In the genomic region with DNA sequence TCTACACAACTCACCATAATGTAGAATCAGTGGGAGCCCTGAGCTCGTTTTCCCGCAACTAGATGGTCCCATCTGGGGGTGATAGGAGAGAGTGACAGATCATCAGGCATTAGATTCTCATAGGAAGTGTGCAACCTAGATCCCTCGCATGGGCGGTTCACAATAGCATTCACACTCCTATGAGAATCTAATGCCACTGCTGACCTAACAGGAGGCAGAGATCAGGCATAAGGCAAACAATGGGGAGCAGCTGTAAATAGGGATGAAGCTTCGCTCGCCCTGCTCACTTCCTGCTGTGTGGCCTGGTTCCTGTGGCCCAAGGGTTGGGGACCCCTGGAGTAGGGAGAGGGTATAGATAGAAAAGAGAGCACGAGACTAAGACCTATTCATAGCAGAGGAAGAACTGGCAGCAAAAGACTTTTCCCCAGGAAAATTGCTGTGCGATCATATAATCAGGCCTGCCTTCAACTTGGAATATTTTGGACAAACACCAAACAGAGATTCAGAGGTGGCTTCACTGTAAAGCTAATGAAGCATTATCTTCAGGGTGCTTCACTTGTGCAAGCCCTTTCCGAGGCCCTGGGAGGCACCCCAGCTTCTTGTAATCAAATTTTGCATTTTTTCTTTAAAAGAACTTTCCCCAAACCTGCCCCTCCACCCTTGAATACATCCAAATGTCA, we compare ENCODE assay signal across 17 cellular contexts. TPM values are rescaled to one million over a fixed set of nuclear protein-coding genes. Genes with fewer than 3 reads are reported as not detected.
DNase-seq lines count a peak whose midpoint lies in the region; ATAC-seq, FAIRE-seq and TF ChIP-seq lines count a peak whose summit lies in the region.
"Had no signal": no experiment of that assay in that cellular context is flagged by ENCODE, and none has a peak within 500 bp of the region (broad histone marks: within the 10 kb centered on the region; RNA-seq: fewer than 3 reads in every experiment).

No MANE protein-coding gene starts in this region.

- H3K4me3 ChIP-seq in HEK293 (ENCODE audit: low read depth, low read length) (no peak overlapping the region), adrenal gland (no peak overlapping the region), HepG2 (replicated peaks in 1 of 3; ENCODE audit: insufficient read depth in 1 of 3, low read depth in 2 of 3, low read length in 3 of 3) (peak overlapping the region; percentile 49 to 56 (median 51)), small intestine (ENCODE audit: low read depth in 1 of 2, low read length in 2 of 2) (no peak overlapping the region)
- H3K4me3 ChIP-seq: smooth muscle cell had no signal

- no TSS peak for BruUV-seq in HepG2 (replicated peaks; lab: Mats Ljungman, UMichigan)

- no peaks in the 10 kb centered on the region for H3K27me3 Mint-ChIP-seq in activated naive CD4-positive, alpha-beta T cell treated with anti-CD3 and anti-CD28 coated beads for 36 hours (ENCODE audit: low read depth)
- H3K27me3 Mint-ChIP-seq: activated CD4-positive, alpha-beta memory T cell treated with anti-CD3 and anti-CD28 coated beads for 36 hours; activated naive CD8-positive, alpha-beta T cell had no signal

- TF ChIP-seq RAD21 in HepG2 (CRISPR knock-in tag; IDR thresholded peaks at IDR 0.05) = peak; percentile 30; the same call in 1 of the 2 replicates

- H3K9ac ChIP-seq in HepG2 (ENCODE audit: insufficient read depth, low read depth, low read length) = peak overlapping the region; percentile 62

- no peak for FAIRE-seq in HepG2 (lab: Jason Lieb, UNC)
- FAIRE-seq in small intestine (lab: Jason Lieb, UNC) = no peak
- FAIRE-seq: H54 had no signal

- no peak for TF ChIP-seq CTCF in HEK293 (tag by site-specific recombination; IDR thresholded peaks at IDR 0.05)
- no peak for TF ChIP-seq CTCF in adrenal gland (IDR thresholded peaks at IDR 0.05)
- TF ChIP-seq CTCF in HepG2 (CRISPR knock-in tag; IDR thresholded peaks at IDR 0.05) = peak; percentile 44

- H3K27ac Mint-ChIP-seq in activated naive CD4-positive, alpha-beta T cell treated with anti-CD3 and anti-CD28 coated beads for 36 hours = no peak overlapping the region
- H3K27ac Mint-ChIP-seq: activated CD4-positive, alpha-beta memory T cell treated with anti-CD3 and anti-CD28 coated beads for 36 hours; activated naive CD8-positive, alpha-beta T cell had no signal

- H2AFZ ChIP-seq in HepG2 (ENCODE audit: low read length) = peak overlapping the region; percentile 65

- no peaks in the 10 kb centered on the region for H3K4me1 Mint-ChIP-seq in activated naive CD4-positive, alpha-beta T cell treated with anti-CD3 and anti-CD28 coated beads for 36 hours (ENCODE audit: low read depth)
- H3K4me1 Mint-ChIP-seq: CD4-positive, CD25-positive, alpha-beta regulatory T cell had no signal

- POLR2A ChIA-PET in HEK293 (lab: Yijun Ruan, JAX) (interaction anchor here (1.4 kb wide), 1 partner anchor 345 kb away, joined by 3 read pairs; a partner anchor contains a TSS), HepG2 (lab: Yijun Ruan, JAX) (interaction anchor here (1.0 to 2.9 kb wide), 6 partner anchors 10 to 135 kb away, joined by 3 to 28 read pairs (median 7); a partner anchor contains a TSS)

- TF ChIP-seq POLR2A in adrenal gland (IDR thresholded peaks at IDR 0.05) (no peak), HepG2 (IDR thresholded peaks at IDR 0.05; ENCODE audit: insufficient read depth in 1 of 2, low read depth in 2 of 2, low read length in 2 of 2) (peak in 1 of 2 experiments; percentile 41; a peak in 1 of 4 replicates)

- 0 out of 2 replicates have a peak overlapping the region, but pooled peaks have one; percentile 1 for H3K27ac ChIP-seq in HEK293 (ENCODE audit: extremely low read depth, low read depth, low read length)
- peak overlapping the region; percentile 37 to 83 (median 81) for H3K27ac ChIP-seq in adrenal gland
- peak overlapping the region; percentile 86 for H3K27ac ChIP-seq in HepG2 (ENCODE audit: extremely low read length, insufficient read depth, low read length)
- H3K27ac ChIP-seq in small intestine (ENCODE audit: low read depth in 1 of 2, low read length in 1 of 2) = peak overlapping the region; percentile 49 to 85
- H3K27ac ChIP-seq: VCaP had no signal

- H3K36me3 ChIP-seq in HEK293 (ENCODE audit: control insufficient read depth in 2 of 2, insufficient read depth in 1 of 2, low read length in 2 of 2) = no peaks in the 10 kb centered on the region
- H3K36me3 ChIP-seq in adrenal gland (replicated peaks in 1 of 2) = no peaks in the 10 kb centered on the region
- no peaks in the 10 kb centered on the region for H3K36me3 ChIP-seq in HepG2 (replicated peaks in 1 of 2; ENCODE audit: control insufficient read depth in 1 of 2, insufficient read depth in 2 of 2, low read length in 2 of 2)
- H3K36me3 ChIP-seq in small intestine (ENCODE audit: control insufficient read depth in 2 of 2, insufficient read depth in 2 of 2, low read length in 2 of 2) = no peaks in the 10 kb centered on the region

- intact Hi-C loops in adrenal gland (cut with DNase I) (no loop called here), HepG2 (cut with micrococcal nuclease; ENCODE audit: unreplicated experiment) (loop anchor here (1.0 to 2.0 kb wide), 2 partner anchors 27 to 30 kb away; no protein-coding TSS in a partner anchor)
- intact Hi-C loops in activated naive CD4-positive, alpha-beta T cell treated with anti-CD3 and anti-CD28 coated beads for 36 hours (cut with micrococcal nuclease) = no loop called here

- in situ Hi-C loops in HepG2 (cut with HindIII; ENCODE audit: extremely low pct_ligation_motif_present, low pct_unique_long_range_greater_than_20kb) = no loop called here

- 66 to 78% (median 77%) methylated on average over 9 of the region's 9 CpGs for WGBS in adrenal gland, 4 donors
- WGBS in HepG2 (ENCODE audit: low lambda C conversion rate) = 21% methylated on average over 9 of the region's 9 CpGs
- WGBS in small intestine, 3 donors = 83 to 90% (median 85%) methylated on average over 9 of the region's 9 CpGs

- H3K9me3 ChIP-seq in HEK293 (ENCODE audit: control insufficient read depth, insufficient read depth, low read depth, low read length) (no peaks in the 10 kb centered on the region), adrenal gland (replicated peaks in 1 of 3) (no peaks in the 10 kb centered on the region), HepG2 (ENCODE audit: low read length) (peaks cover 11% of the 10 kb centered on the region), small intestine (ENCODE audit: control insufficient read depth, low read depth) (no peaks in the 10 kb centered on the region)

- H3K9me3 Mint-ChIP-seq in activated naive CD4-positive, alpha-beta T cell treated with anti-CD3 and anti-CD28 coated beads for 36 hours = no peaks in the 10 kb centered on the region
- H3K9me3 Mint-ChIP-seq: activated CD4-positive, alpha-beta memory T cell treated with anti-CD3 and anti-CD28 coated beads for 36 hours; CD4-positive, CD25-positive, alpha-beta regulatory T cell had no signal

- H3K27me3 ChIP-seq in adrenal gland (no peaks in the 10 kb centered on the region), HepG2 (ENCODE audit: control insufficient read depth in 1 of 2, insufficient read depth in 2 of 2, low read length in 2 of 2) (no peaks in the 10 kb centered on the region), small intestine (ENCODE audit: control insufficient read depth in 2 of 2, insufficient read depth in 2 of 2, low read length in 2 of 2) (no peaks in the 10 kb centered on the region)

- H3K36me3 Mint-ChIP-seq in activated naive CD4-positive, alpha-beta T cell treated with anti-CD3 and anti-CD28 coated beads for 36 hours (ENCODE audit: low read depth) = no peaks in the 10 kb centered on the region
- H3K36me3 Mint-ChIP-seq: activated CD4-positive, alpha-beta memory T cell treated with anti-CD3 and anti-CD28 coated beads for 36 hours; activated naive CD8-positive, alpha-beta T cell; CD4-positive, CD25-positive, alpha-beta regulatory T cell had no signal

- DNase-seq in adrenal gland = no peak
- peak; percentile 68 for DNase-seq in HepG2 (ENCODE audit: low spot score)
- no peak for DNase-seq in small intestine
- DNase-seq in activated naive CD4-positive, alpha-beta T cell treated with anti-CD3 and anti-CD28 coated beads for 36 hours = no peak
- DNase-seq in GDM1 (lab: John Stamatoyannopoulos, UW) = no peak
- DNase-seq in GM19238 (ENCODE audit: insufficient read length, low spot score) = no peak
- DNase-seq: activated CD4-positive, alpha-beta memory T cell treated with anti-CD3 and anti-CD28 coated beads for 36 hours; activated T-cell treated with anti-CD3 and anti-CD28 coated beads, Interleukin-2, amount 50 U/mL, for 4 hours; CD4-positive, CD25-positive, alpha-beta regulatory T cell; NCI-H226; occipital lobe had no signal

- H3K4me3 Mint-ChIP-seq in activated naive CD4-positive, alpha-beta T cell treated with anti-CD3 and anti-CD28 coated beads for 36 hours = no peak overlapping the region
- H3K4me3 Mint-ChIP-seq: activated CD4-positive, alpha-beta memory T cell treated with anti-CD3 and anti-CD28 coated beads for 36 hours; activated naive CD8-positive, alpha-beta T cell; activated T-cell treated with anti-CD3 and anti-CD28 coated beads, Interleukin-2, amount 50 U/mL, for 4 hours; CD4-positive, CD25-positive, alpha-beta regulatory T cell had no signal

- H3K79me2 ChIP-seq in HepG2 (ENCODE audit: insufficient read depth, low read length) = no peaks in the 10 kb centered on the region

- peak overlapping the region; percentile 92 for H3K4me2 ChIP-seq in HepG2 (ENCODE audit: low read depth, low read length)
- H3K4me2 ChIP-seq: smooth muscle cell had no signal

- ATAC-seq in HepG2 (peak; percentile 77), HG02798 (IDR thresholded peaks at IDR 0.05; ENCODE audit: poor library complexity, unreplicated experiment) (no peak)
- ATAC-seq: activated T-cell treated with anti-CD3 and anti-CD28 coated beads, Interleukin-2, amount 50 U/mL, for 4 hours had no signal

- H3K4me1 ChIP-seq in HEK293 (ENCODE audit: control insufficient read depth, insufficient read depth, low read length) = peaks cover 10% of the 10 kb centered on the region
- peaks cover 22 to 41% of the 10 kb centered on the region in 2 donors for H3K4me1 ChIP-seq in adrenal gland (replicated peaks in 1 of 2)
- H3K4me1 ChIP-seq in HepG2 (ENCODE audit: insufficient read depth, low read length) = peaks cover 55% of the 10 kb centered on the region
- H3K4me1 ChIP-seq in small intestine (ENCODE audit: control insufficient read depth in 2 of 2, insufficient read depth in 1 of 2, low read depth in 1 of 2, low read length in 1 of 2) = peaks cover 7 to 8% of the 10 kb centered on the region in 2 donors

- H4K20me1 ChIP-seq in HepG2 (ENCODE audit: insufficient read depth, low read length) = no peaks in the 10 kb centered on the region

- CTCF ChIA-PET in HEK293 (lab: Yijun Ruan, JAX) (interaction anchor here (0.6 kb wide), 1 partner anchor 117 kb away, joined by 3 read pairs; no protein-coding TSS in a partner anchor), HepG2 (lab: Yijun Ruan, JAX; ENCODE audit: low intra/inter-chr PET ratio, low total read pairs) (no interaction called here)
- CTCF ChIA-PET in activated naive CD4-positive, alpha-beta T cell treated with anti-CD3 and anti-CD28 coated beads for 36 hours (lab: Charles Lee) = interaction anchor here (1.3 kb wide), 1 partner anchor 102 kb away, joined by 3 read pairs; no protein-coding TSS in a partner anchor

- TF ChIP-seq EP300 in HepG2 (IDR thresholded peaks at IDR 0.05; ENCODE audit: low read depth in 2 of 2, low read length in 2 of 2) (0 out of 4 replicates have a peak, but pooled peaks of 1 of the 2 experiments have one; percentile 5), HepG2 (CRISPR knock-in tag; IDR thresholded peaks at IDR 0.05; ENCODE audit: borderline replicate concordance) (no peak)

RNA-seq across cellular contexts. Expression of a gene that starts 29.0 kb away (rescaled TPM):
- 100 to 1,000 TPM in 2 of 8 donors, 10 to 100 TPM in 6; 54.7 to 313 (median 73.9) TPM for total RNA-seq in adrenal gland
- polyA plus RNA-seq in adrenal gland = 10 to 100 TPM; 19.8 to 50.1 (median 30.6) TPM
- 110 and 119 TPM in 2 replicates for total RNA-seq in HepG2 (2016; rRNA removed; fragmentation: Illumina TruSeq; extraction: Trizol)
- 27.7 and 31.0 TPM in 2 replicates for total RNA-seq in HepG2 (2016; cell fraction: cytosol; rRNA removed; fragmentation: Illumina TruSeq; extraction: Trizol; ENCODE audit: low read depth)
- 103 and 118 TPM in 2 replicates for total RNA-seq in HepG2 (2016; cell fraction: insoluble cytoplasmic fraction; rRNA removed; fragmentation: Illumina TruSeq; extraction: Trizol)
- total RNA-seq in HepG2 (2016; cell fraction: membrane; rRNA removed; fragmentation: Illumina TruSeq; extraction: Trizol) = 27.3 and 34.4 TPM in 2 replicates
- total RNA-seq in HepG2 (2016; cell fraction: nucleus; rRNA removed; fragmentation: Illumina TruSeq; extraction: Trizol) = 180 and 190 TPM in 2 replicates
- polyA plus RNA-seq in HepG2 (2011; rRNA removed) = 38.7 and 56.5 TPM in 2 replicates
- polyA plus RNA-seq in HepG2 (2011; cell fraction: cytosol; rRNA removed) = 38.9 and 55.1 TPM in 2 replicates
- polyA plus RNA-seq in HepG2 (2011; cell fraction: nucleus; rRNA removed) = 187 and 191 TPM in 2 replicates
- polyA plus RNA-seq in HepG2 (2012) = 70.4 and 80.6 TPM in 2 replicates
- polyA plus RNA-seq in HepG2 (2016; cell fraction: cytosol; fragmentation: Illumina TruSeq; extraction: Trizol; ENCODE audit: low read depth) = 4.2 and 4.6 TPM in 2 replicates
- 56.7 and 61.4 TPM in 2 replicates for polyA plus RNA-seq in HepG2 (2016; cell fraction: insoluble cytoplasmic fraction; fragmentation: Illumina TruSeq; extraction: Trizol; ENCODE audit: low read depth)
- polyA plus RNA-seq in HepG2 (2016; cell fraction: membrane; fragmentation: Illumina TruSeq; extraction: Trizol; ENCODE audit: low read depth) = 9.8 and 13.3 TPM in 2 replicates
- 166 and 178 TPM in 2 replicates for polyA plus RNA-seq in HepG2 (2016; cell fraction: nucleus; fragmentation: Illumina TruSeq; extraction: Trizol; ENCODE audit: insufficient read depth, low read depth)
- 27.4 and 51.2 TPM in 2 replicates for polyA minus RNA-seq in HepG2 (2011; rRNA and poly(A)+ RNA removed; ENCODE audit: low replicate concordance)
- polyA minus RNA-seq in HepG2 (2011; cell fraction: cytosol; rRNA and poly(A)+ RNA removed) = 39.4 and 47.8 TPM in 2 replicates
- 212 and 269 TPM in 2 replicates for polyA minus RNA-seq in HepG2 (2011; cell fraction: nucleus; rRNA and poly(A)+ RNA removed)
- polyA plus RNA-seq in small intestine = 10 to 100 TPM; 26.2 to 39.8 (median 29.3) TPM
- 10 to 100 TPM; 54.6 to 55.9 TPM for total RNA-seq in activated naive CD4-positive, alpha-beta T cell treated with anti-CD3 and anti-CD28 coated beads for 36 hours

Comparison
In these comparisons a context has a peak if more than half of its experiments do, and no peak if none do; other contexts are left out.
1. H3K27ac ChIP-seq: peak in every context shown above with its lines; median percentile 86 in HepG2; 81 in adrenal gland; 67 in small intestine; 1 in HEK293.
2. H3K4me3 ChIP-seq: peak in HepG2 (3 of 3); none in HEK293 (single experiment), adrenal gland (0 of 4) and small intestine (0 of 2).